ENCODE assay signal across 10 cellular contexts in genomic region chr17:18026408-18026776, GRCh38. TPM values are rescaled to one million over a fixed set of nuclear protein-coding genes. Genes with fewer than 3 reads are reported as not detected.
A peak's percentile ranks its signal among the peaks of the same experiment; 100 is the strongest.
DNase-seq lines count a peak whose midpoint lies in the region; FAIRE-seq and TF ChIP-seq lines count a peak whose summit lies in the region.
"Had no signal": no experiment of that assay in that cellular context is flagged by ENCODE, and none has a peak within 500 bp of the region (broad histone marks: within the 10 kb centered on the region; RNA-seq: fewer than 3 reads in every experiment).

No MANE protein-coding gene starts in this region.

- H3K4me1 Mint-ChIP-seq in activated T-helper 1 cell treated with anti-CD3 and anti-CD28 coated beads, Interleukin-12 subunit alpha, Interleukin-12 subunit beta, Interleukin-2, Interleukin-4 antibody, amounts not matched to agents 30 ng/mL and 10 ng/mL and 1 ng/mL, durations not matched to agents 14 hours and 24 hours and 36 hours (ENCODE audit: low read depth) = peaks cover 19% of the 10 kb centered on the region
- peaks cover 11% of the 10 kb centered on the region for H3K4me1 Mint-ChIP-seq in activated naive CD4-positive, alpha-beta T cell treated with anti-CD3 and anti-CD28 coated beads, Interleukin-2, amount 10 ng/mL, durations not matched to agents 7 days and 5 days

- H4K20me1 ChIP-seq in hepatocyte (ENCODE audit: insufficient read depth, poor library complexity, severe bottlenecking) = no peaks in the 10 kb centered on the region

- H3K27ac Mint-ChIP-seq in activated T-helper 1 cell treated with anti-CD3 and anti-CD28 coated beads, Interleukin-12 subunit alpha, Interleukin-12 subunit beta, Interleukin-2, Interleukin-4 antibody, amounts not matched to agents 30 ng/mL and 10 ng/mL and 1 ng/mL, durations not matched to agents 14 hours and 24 hours and 36 hours = peak overlapping the region; percentile 34
- no peak overlapping the region for H3K27ac Mint-ChIP-seq in activated naive CD4-positive, alpha-beta T cell treated with anti-CD3 and anti-CD28 coated beads, Interleukin-2, amount 10 ng/mL, durations not matched to agents 7 days and 5 days

- TF ChIP-seq CTCF in hepatocyte (IDR thresholded peaks at IDR 0.05; ENCODE audit: poor library complexity) (no peak), GM20000 (IDR thresholded peaks at IDR 0.05; ENCODE audit: extremely low read depth, missing control alignments) (no peak)

- H3K4me2 ChIP-seq in hepatocyte = no peak overlapping the region

- H3K79me2 ChIP-seq in hepatocyte = peaks cover 2% of the 10 kb centered on the region

- H3K27me3 Mint-ChIP-seq in activated T-helper 1 cell treated with anti-CD3 and anti-CD28 coated beads, Interleukin-12 subunit alpha, Interleukin-12 subunit beta, Interleukin-2, Interleukin-4 antibody, amounts not matched to agents 30 ng/mL and 10 ng/mL and 1 ng/mL, durations not matched to agents 14 hours and 24 hours and 36 hours (ENCODE audit: insufficient read depth) = no peaks in the 10 kb centered on the region
- H3K27me3 Mint-ChIP-seq in activated naive CD4-positive, alpha-beta T cell treated with anti-CD3 and anti-CD28 coated beads, Interleukin-2, amount 10 ng/mL, durations not matched to agents 7 days and 5 days = no peaks in the 10 kb centered on the region

- no peaks in the 10 kb centered on the region for H3K4me1 ChIP-seq in hepatocyte (ENCODE audit: insufficient read depth)
- H3K4me1 ChIP-seq: pancreas had no signal

- no peaks in the 10 kb centered on the region for H3K27me3 ChIP-seq in hepatocyte
- H3K27me3 ChIP-seq: pancreas had no signal

- intact Hi-C loops in activated T-helper 1 cell treated with anti-CD3 and anti-CD28 coated beads, Interleukin-12 subunit alpha, Interleukin-12 subunit beta, Interleukin-2, Interleukin-4 antibody, amounts not matched to agents 30 ng/mL and 10 ng/mL and 1 ng/mL, durations not matched to agents 14 hours and 24 hours and 36 hours (cut with micrococcal nuclease) = no loop called here

- WGBS in hepatocyte (ENCODE audit: low lambda C conversion rate, missing lambda C conversion rate) = 68% methylated on average over 5 of the region's 5 CpGs

- H3K9me2 ChIP-seq in hepatocyte (replicated peaks; ENCODE audit: insufficient read depth) = no peaks in the 10 kb centered on the region

- peak; percentile 9 for FAIRE-seq in GM12892 (lab: Jason Lieb, UNC)
- FAIRE-seq: colon, pancreas had no signal

- H3K27ac ChIP-seq in hepatocyte = no peak overlapping the region
- H3K27ac ChIP-seq: pancreas had no signal

- CTCF ChIA-PET in activated naive CD4-positive, alpha-beta T cell treated with anti-CD3 and anti-CD28 coated beads, Interleukin-2, amount 10 ng/mL, durations not matched to agents 7 days and 5 days (lab: Charles Lee) = no interaction called here

- H3K36me3 Mint-ChIP-seq in activated T-helper 1 cell treated with anti-CD3 and anti-CD28 coated beads, Interleukin-12 subunit alpha, Interleukin-12 subunit beta, Interleukin-2, Interleukin-4 antibody, amounts not matched to agents 30 ng/mL and 10 ng/mL and 1 ng/mL, durations not matched to agents 14 hours and 24 hours and 36 hours (ENCODE audit: low read depth) = peaks cover 16% of the 10 kb centered on the region
- peaks cover 10% of the 10 kb centered on the region for H3K36me3 Mint-ChIP-seq in activated naive CD4-positive, alpha-beta T cell treated with anti-CD3 and anti-CD28 coated beads, Interleukin-2, amount 10 ng/mL, durations not matched to agents 7 days and 5 days

- H2AFZ ChIP-seq in hepatocyte = no peak overlapping the region

- TF ChIP-seq POLR2A in GM12892 (IDR thresholded peaks at IDR 0.05; ENCODE audit: low read depth, low read length) = no peak

- no peak overlapping the region for H3K4me3 ChIP-seq in hepatocyte
- H3K4me3 ChIP-seq: pancreas had no signal

- H3K36me3 ChIP-seq in hepatocyte (replicated peaks; ENCODE audit: insufficient read depth, low read depth) = no peaks in the 10 kb centered on the region
- H3K36me3 ChIP-seq: pancreas had no signal

- DNase-seq in A172 (ENCODE audit: low spot score) (peak; percentile 64), GM12892 (ENCODE audit: insufficient read length) (no peak), hepatocyte (ENCODE audit: low spot score) (peak; percentile 37), SKM-1 treated with dmso at 0.1 percent for 144 hours (lab: John Stamatoyannopoulos, UW; ENCODE audit: unreplicated experiment) (no peak), NK-92 (lab: John Stamatoyannopoulos, UW; ENCODE audit: unreplicated experiment) (no peak), GM20000 (ENCODE audit: low spot score) (no peak)
- no peak for DNase-seq in activated T-helper 1 cell treated with anti-CD3 and anti-CD28 coated beads, Interleukin-12 subunit alpha, Interleukin-12 subunit beta, Interleukin-2, Interleukin-4 antibody, amounts not matched to agents 30 ng/mL and 10 ng/mL and 1 ng/mL, durations not matched to agents 14 hours and 24 hours and 36 hours (ENCODE audit: low spot score)
- no peak for DNase-seq in activated naive CD4-positive, alpha-beta T cell treated with anti-CD3 and anti-CD28 coated beads, Interleukin-2, amount 10 ng/mL, durations not matched to agents 7 days and 5 days
- DNase-seq: pancreas had no signal

- H3K4me3 Mint-ChIP-seq in activated T-helper 1 cell treated with anti-CD3 and anti-CD28 coated beads, Interleukin-12 subunit alpha, Interleukin-12 subunit beta, Interleukin-2, Interleukin-4 antibody, amounts not matched to agents 30 ng/mL and 10 ng/mL and 1 ng/mL, durations not matched to agents 14 hours and 24 hours and 36 hours = no peak overlapping the region
- no peak overlapping the region for H3K4me3 Mint-ChIP-seq in activated naive CD4-positive, alpha-beta T cell treated with anti-CD3 and anti-CD28 coated beads, Interleukin-2, amount 10 ng/mL, durations not matched to agents 7 days and 5 days

- H3K9me3 ChIP-seq in hepatocyte (ENCODE audit: low read depth) = no peaks in the 10 kb centered on the region
- H3K9me3 ChIP-seq: pancreas had no signal

- H3K9me3 Mint-ChIP-seq in activated T-helper 1 cell treated with anti-CD3 and anti-CD28 coated beads, Interleukin-12 subunit alpha, Interleukin-12 subunit beta, Interleukin-2, Interleukin-4 antibody, amounts not matched to agents 30 ng/mL and 10 ng/mL and 1 ng/mL, durations not matched to agents 14 hours and 24 hours and 36 hours = no peaks in the 10 kb centered on the region
- H3K9me3 Mint-ChIP-seq in activated naive CD4-positive, alpha-beta T cell treated with anti-CD3 and anti-CD28 coated beads, Interleukin-2, amount 10 ng/mL, durations not matched to agents 7 days and 5 days = no peaks in the 10 kb centered on the region

RNA-seq across cellular contexts. Expression of gene ATPAF2, which starts 12.6 kb away (rescaled TPM):
- 10.9 and 12.9 TPM in 2 replicates for total RNA-seq in A172 (2014; rRNA removed; shearing (Covaris generic))
- polyA plus RNA-seq in GM12892 (2012; ENCODE audit: missing spikeins) = 16.3 TPM
- total RNA-seq in activated T-helper 1 cell treated with anti-CD3 and anti-CD28 coated beads, Interleukin-12 subunit alpha, Interleukin-12 subunit beta, Interleukin-2, Interleukin-4 antibody, amounts not matched to agents 30 ng/mL and 10 ng/mL and 1 ng/mL, durations not matched to agents 14 hours and 24 hours and 36 hours = 34.9 and 37.8 TPM in 2 replicates
- 16.8 and 17.9 TPM in 2 replicates for total RNA-seq in hepatocyte
- 33.9 and 36.7 TPM in 2 replicates for polyA plus RNA-seq in hepatocyte

RNA-seq across cellular contexts. Expression of gene GID4, which starts 12.8 kb away (rescaled TPM):
- 6.5 and 7.7 TPM in 2 replicates for total RNA-seq in A172 (2014; rRNA removed; shearing (Covaris generic))
- polyA plus RNA-seq in GM12892 (2012; ENCODE audit: missing spikeins) = 6.4 TPM
- 9.6 and 10.0 TPM in 2 replicates for total RNA-seq in activated T-helper 1 cell treated with anti-CD3 and anti-CD28 coated beads, Interleukin-12 subunit alpha, Interleukin-12 subunit beta, Interleukin-2, Interleukin-4 antibody, amounts not matched to agents 30 ng/mL and 10 ng/mL and 1 ng/mL, durations not matched to agents 14 hours and 24 hours and 36 hours
- total RNA-seq in hepatocyte = 7.1 and 8.2 TPM in 2 replicates
- polyA plus RNA-seq in hepatocyte = 4.7 and 6.7 TPM in 2 replicates

RNA-seq across cellular contexts. Expression of gene DRC3, which starts 53.7 kb away (rescaled TPM):
- total RNA-seq in A172 (2014; rRNA removed; shearing (Covaris generic)) = 1.1 and 1.7 TPM in 2 replicates
- 1.0 TPM for polyA plus RNA-seq in GM12892 (2012; ENCODE audit: missing spikeins)
- total RNA-seq in activated T-helper 1 cell treated with anti-CD3 and anti-CD28 coated beads, Interleukin-12 subunit alpha, Interleukin-12 subunit beta, Interleukin-2, Interleukin-4 antibody, amounts not matched to agents 30 ng/mL and 10 ng/mL and 1 ng/mL, durations not matched to agents 14 hours and 24 hours and 36 hours = not detected in 2 replicates
- 1.1 TPM in 2 replicates for total RNA-seq in hepatocyte
- polyA plus RNA-seq in hepatocyte = 1.8 and 3.2 TPM in 2 replicates

RNA-seq across cellular contexts. Expression of gene TOM1L2, which starts 54.2 kb away (rescaled TPM):
- 40.7 and 50.0 TPM in 2 replicates for total RNA-seq in A172 (2014; rRNA removed; shearing (Covaris generic))
- polyA plus RNA-seq in GM12892 (2012; ENCODE audit: missing spikeins) = 4.8 TPM
- 9.3 and 10.2 TPM in 2 replicates for total RNA-seq in activated T-helper 1 cell treated with anti-CD3 and anti-CD28 coated beads, Interleukin-12 subunit alpha, Interleukin-12 subunit beta, Interleukin-2, Interleukin-4 antibody, amounts not matched to agents 30 ng/mL and 10 ng/mL and 1 ng/mL, durations not matched to agents 14 hours and 24 hours and 36 hours
- total RNA-seq in hepatocyte = 27.5 and 29.6 TPM in 2 replicates
- 21.5 and 41.1 TPM in 2 replicates for polyA plus RNA-seq in hepatocyte

Comparison
In these comparisons a context has a peak if more than half of its experiments do, and no peak if none do; other contexts are left out.
1. DNase-seq: peak in A172 (single experiment) and hepatocyte (single experiment); none in GM12892 (single experiment), activated T-helper 1 cell treated with anti-CD3 and anti-CD28 coated beads, Interleukin-12 subunit alpha, Interleukin-12 subunit beta, Interleukin-2, Interleukin-4 antibody, amounts not matched to agents 30 ng/mL and 10 ng/mL and 1 ng/mL, durations not matched to agents 14 hours and 24 hours and 36 hours (single experiment), SKM-1 treated with dmso at 0.1 percent for 144 hours (single experiment), activated naive CD4-positive, alpha-beta T cell treated with anti-CD3 and anti-CD28 coated beads, Interleukin-2, amount 10 ng/mL, durations not matched to agents 7 days and 5 days (single experiment), NK-92 (single experiment) and GM20000 (single experiment).